16 cellular contexts compared by ENCODE assay signal in genomic region chr3:86244897-86245296, GRCh38.
"Had no signal": no experiment of that assay in that cellular context is flagged by ENCODE, and none has a peak within 500 bp of the region (broad histone marks: within the 10 kb centered on the region; RNA-seq: fewer than 3 reads in every experiment).

No MANE protein-coding gene starts in this region.

- H3K27me3 Mint-ChIP-seq: dendritic cell treated with granulocyte-macrophage colony-stimulating factor and Interleukin-4, amounts not matched to agents 40 ng/mL and 50 ng/mL, for 4 days; effector memory CD8-positive, alpha-beta T cell; stimulated activated naive B cell treated with anti-CD40 and anti-IgM and Interleukin-4, amounts not matched to agents 10 μg/mL and 1 μg/mL and 100 μg/mL, for 72 hours had no signal

- H3K4me3 ChIP-seq: adrenal gland, left lung, pancreas, spleen, upper lobe of right lung had no signal

- DNase-seq: activated CD4-positive, alpha-beta T cell treated with anti-CD3 and anti-CD28 coated beads, Interleukin-2, amount 50 U/mL, for 48 hours; activated gamma-delta T cell treated with Interleukin-2 at 50 U/mL for 16 hours; adrenal gland; effector memory CD8-positive, alpha-beta T cell; left lung; pancreas; spleen; stimulated activated naive B cell treated with anti-CD40 and anti-IgM and Interleukin-4, amounts not matched to agents 10 μg/mL and 1 μg/mL and 100 μg/mL, for 72 hours; T-helper 2 cell; upper lobe of right lung; WERI-Rb-1 had no signal

- H3K36me3 ChIP-seq: adrenal gland, left lung, neutrophil, pancreas, spleen, upper lobe of right lung, WERI-Rb-1 had no signal

- H3K4me3 Mint-ChIP-seq: activated T-helper 1 cell treated with anti-CD3 and anti-CD28 coated beads, Interleukin-12 subunit alpha, Interleukin-12 subunit beta, Interleukin-2, Interleukin-4 antibody, amounts not matched to agents 30 ng/mL and 10 ng/mL and 1 ng/mL, durations not matched to agents 14 hours and 24 hours and 36 hours; dendritic cell treated with granulocyte-macrophage colony-stimulating factor and Interleukin-4, amounts not matched to agents 40 ng/mL and 50 ng/mL, for 4 days; effector memory CD8-positive, alpha-beta T cell; stimulated activated naive B cell treated with anti-CD40 and anti-IgM and Interleukin-4, amounts not matched to agents 10 μg/mL and 1 μg/mL and 100 μg/mL, for 72 hours had no signal

- ATAC-seq: activated naive CD4-positive, alpha-beta T cell treated with anti-CD3 and anti-CD28 coated beads, Interleukin-2, amount 50 U/mL, for 72 hours; effector memory CD8-positive, alpha-beta T cell; pancreas; sciatic nerve; stimulated activated naive B cell treated with anti-CD40 and anti-IgM and Interleukin-4, amounts not matched to agents 10 μg/mL and 1 μg/mL and 100 μg/mL, for 72 hours; upper lobe of right lung had no signal

- H3K9me3 ChIP-seq: adrenal gland, neutrophil, pancreas, upper lobe of right lung had no signal

- H3K27ac Mint-ChIP-seq: activated naive CD4-positive, alpha-beta T cell treated with anti-CD3 and anti-CD28 coated beads, Interleukin-2, amount 50 U/mL, for 72 hours; activated T-helper 1 cell treated with anti-CD3 and anti-CD28 coated beads, Interleukin-12 subunit alpha, Interleukin-12 subunit beta, Interleukin-2, Interleukin-4 antibody, amounts not matched to agents 30 ng/mL and 10 ng/mL and 1 ng/mL, durations not matched to agents 14 hours and 24 hours and 36 hours; dendritic cell treated with granulocyte-macrophage colony-stimulating factor and Interleukin-4, amounts not matched to agents 40 ng/mL and 50 ng/mL, for 4 days; effector memory CD8-positive, alpha-beta T cell; stimulated activated naive B cell treated with anti-CD40 and anti-IgM and Interleukin-4, amounts not matched to agents 10 μg/mL and 1 μg/mL and 100 μg/mL, for 72 hours had no signal

- H3K36me3 Mint-ChIP-seq: stimulated activated naive B cell treated with anti-CD40 and anti-IgM and Interleukin-4, amounts not matched to agents 10 μg/mL and 1 μg/mL and 100 μg/mL, for 72 hours had no signal

- H3K9me3 Mint-ChIP-seq: activated T-helper 1 cell treated with anti-CD3 and anti-CD28 coated beads, Interleukin-12 subunit alpha, Interleukin-12 subunit beta, Interleukin-2, Interleukin-4 antibody, amounts not matched to agents 30 ng/mL and 10 ng/mL and 1 ng/mL, durations not matched to agents 14 hours and 24 hours and 36 hours; dendritic cell treated with granulocyte-macrophage colony-stimulating factor and Interleukin-4, amounts not matched to agents 40 ng/mL and 50 ng/mL, for 4 days had no signal

- H3K27me3 ChIP-seq: adrenal gland, left lung, neutrophil, pancreas, spleen, upper lobe of right lung had no signal

- H3K27ac ChIP-seq: adrenal gland, left lung, neutrophil, pancreas, spleen, upper lobe of right lung, WERI-Rb-1 had no signal

- H3K4me1 ChIP-seq: adrenal gland, left lung, pancreas, spleen, upper lobe of right lung had no signal

- H3K4me1 Mint-ChIP-seq: stimulated activated naive B cell treated with anti-CD40 and anti-IgM and Interleukin-4, amounts not matched to agents 10 μg/mL and 1 μg/mL and 100 μg/mL, for 72 hours had no signal
